ENCODE assay signal across 14 cellular contexts in genomic region chr9:114275246-114275994, GRCh38. TPM values are rescaled to one million over a fixed set of nuclear protein-coding genes. Genes with fewer than 3 reads are reported as not detected.
DNase-seq lines count a peak whose midpoint lies in the region; ATAC-seq and TF ChIP-seq lines count a peak whose summit lies in the region.
"Had no signal": no experiment of that assay in that cellular context is flagged by ENCODE, and none has a peak within 500 bp of the region (broad histone marks: within the 10 kb centered on the region; RNA-seq: fewer than 3 reads in every experiment).

No MANE protein-coding gene starts in this region.

- H3K27ac Mint-ChIP-seq in glutamatergic neuron (ENCODE audit: unreplicated experiment) = no peak overlapping the region
- no peak overlapping the region for H3K27ac Mint-ChIP-seq in activated T-cell treated with anti-CD3 and anti-CD28 coated beads, Interleukin-2, amount 50 U/mL, for 24 hours
- H3K27ac Mint-ChIP-seq: memory B cell had no signal

- no peaks in the 10 kb centered on the region for H3K36me3 ChIP-seq in PC-3 (ENCODE audit: low read depth, low read length)
- no peaks in the 10 kb centered on the region for H3K36me3 ChIP-seq in smooth muscle cell (ENCODE audit: low read depth)
- H3K36me3 ChIP-seq: thyroid gland had no signal

- H2AFZ ChIP-seq in PC-3 (ENCODE audit: low read length) (no peak overlapping the region), smooth muscle cell (ENCODE audit: low read depth) (no peak overlapping the region)

- H3K9me2 ChIP-seq in PC-3 (replicated peaks; ENCODE audit: low read length) = no peaks in the 10 kb centered on the region

- H3K27me3 ChIP-seq in PC-3 (ENCODE audit: low read length) (no peaks in the 10 kb centered on the region), smooth muscle cell (ENCODE audit: low read depth) (no peaks in the 10 kb centered on the region)
- H3K27me3 ChIP-seq: thyroid gland had no signal

- H3K79me2 ChIP-seq in PC-3 (ENCODE audit: low read length) = no peaks in the 10 kb centered on the region
- H3K79me2 ChIP-seq in smooth muscle cell (ENCODE audit: low read depth) = no peaks in the 10 kb centered on the region

- H3K9ac ChIP-seq in PC-3 (ENCODE audit: low read length) = no peak overlapping the region
- no peak overlapping the region for H3K9ac ChIP-seq in smooth muscle cell (ENCODE audit: low read depth)

- H3K27ac ChIP-seq in PC-3 (ENCODE audit: low read length) (no peak overlapping the region), smooth muscle cell (ENCODE audit: low read depth) (peak overlapping the region; percentile 96)
- H3K27ac ChIP-seq: thyroid gland had no signal

- H3F3A ChIP-seq in PC-3 (ENCODE audit: low read length, unreplicated experiment) (no peaks in the 10 kb centered on the region), smooth muscle cell (ENCODE audit: low read depth) (peaks cover 22% of the 10 kb centered on the region)

- intact Hi-C loops in PC-3 (cut with micrococcal nuclease) = loop anchor here (5.0 kb wide), 1 partner anchor 168 kb away; no protein-coding TSS in a partner anchor

- H3K4me2 ChIP-seq in PC-3 (ENCODE audit: low read length) (no peak overlapping the region), smooth muscle cell (no peak overlapping the region)

- H3K4me3 ChIP-seq in PC-3 (ENCODE audit: low read length) = no peak overlapping the region
- no peak overlapping the region for H3K4me3 ChIP-seq in smooth muscle cell
- H3K4me3 ChIP-seq: thyroid gland had no signal

- H4K20me1 ChIP-seq in PC-3 (ENCODE audit: low read length) = no peaks in the 10 kb centered on the region
- H4K20me1 ChIP-seq in smooth muscle cell (ENCODE audit: low read depth) = no peaks in the 10 kb centered on the region

- peak; percentile 58 for DNase-seq in activated effector memory CD4-positive, alpha-beta T cell treated with anti-CD3 and anti-CD28 coated beads, Interleukin-2, amount 50 U/mL, for 16 hours
- no peak for DNase-seq in activated effector memory CD4-positive, alpha-beta T cell treated with Interleukin-2 at 50 U/mL for 16 hours
- DNase-seq in PC-3 = peak; percentile 31
- peak; percentile 8 for DNase-seq in glutamatergic neuron
- DNase-seq in smooth muscle cell (lab: John Stamatoyannopoulos, UW; ENCODE audit: unreplicated experiment) = no peak
- no peak for DNase-seq in AG08396 (ENCODE audit: low spot score)
- no peak for DNase-seq in activated T-cell treated with anti-CD3 and anti-CD28 coated beads, Interleukin-2, amount 50 U/mL, for 24 hours
- DNase-seq in NCI-H1048 (lab: John Stamatoyannopoulos, UW) = no peak
- DNase-seq: hypothalamus, NCI-H526, SIG-M5, thyroid gland had no signal

- H3K9me3 ChIP-seq in PC-3 (ENCODE audit: low read length) (no peaks in the 10 kb centered on the region), smooth muscle cell (replicated peaks; ENCODE audit: low read depth) (no peaks in the 10 kb centered on the region)
- H3K9me3 ChIP-seq: thyroid gland had no signal

- WGBS in smooth muscle cell (ENCODE audit: low lambda C conversion rate) = 73% methylated on average over 15 of the region's 15 CpGs

- H3K27me3 Mint-ChIP-seq in glutamatergic neuron (ENCODE audit: unreplicated experiment) = peaks cover 11% of the 10 kb centered on the region
- H3K27me3 Mint-ChIP-seq in activated T-cell treated with anti-CD3 and anti-CD28 coated beads, Interleukin-2, amount 50 U/mL, for 24 hours = no peaks in the 10 kb centered on the region

- H3K4me1 Mint-ChIP-seq in glutamatergic neuron (ENCODE audit: low read depth, unreplicated experiment) = no peaks in the 10 kb centered on the region
- H3K4me1 Mint-ChIP-seq in activated T-cell treated with anti-CD3 and anti-CD28 coated beads, Interleukin-2, amount 50 U/mL, for 24 hours (ENCODE audit: low read depth) = no peaks in the 10 kb centered on the region
- H3K4me1 Mint-ChIP-seq: memory B cell had no signal

- H3K36me3 Mint-ChIP-seq in glutamatergic neuron (ENCODE audit: unreplicated experiment) = no peaks in the 10 kb centered on the region
- no peaks in the 10 kb centered on the region for H3K36me3 Mint-ChIP-seq in activated T-cell treated with anti-CD3 and anti-CD28 coated beads, Interleukin-2, amount 50 U/mL, for 24 hours (ENCODE audit: low read depth)
- H3K36me3 Mint-ChIP-seq: memory B cell had no signal

- no peak for ATAC-seq in PC-3

- CTCF ChIA-PET in PC-3 (lab: Charles Lee) = no interaction called here

- POLR2A ChIA-PET in PC-3 (lab: Charles Lee; ENCODE audit: unreplicated experiment) = no interaction called here

- H3K4me3 Mint-ChIP-seq in glutamatergic neuron (ENCODE audit: unreplicated experiment) = no peak overlapping the region
- no peak overlapping the region for H3K4me3 Mint-ChIP-seq in activated T-cell treated with anti-CD3 and anti-CD28 coated beads, Interleukin-2, amount 50 U/mL, for 24 hours
- H3K4me3 Mint-ChIP-seq: memory B cell had no signal

- H3K9me3 Mint-ChIP-seq in glutamatergic neuron (ENCODE audit: unreplicated experiment) = peaks cover 2% of the 10 kb centered on the region
- H3K9me3 Mint-ChIP-seq in activated T-cell treated with anti-CD3 and anti-CD28 coated beads, Interleukin-2, amount 50 U/mL, for 24 hours = no peaks in the 10 kb centered on the region

- H3K4me1 ChIP-seq in PC-3 (ENCODE audit: insufficient read depth, low read length) (peaks cover 34% of the 10 kb centered on the region), smooth muscle cell (ENCODE audit: low read depth) (peaks cover 5% of the 10 kb centered on the region)
- H3K4me1 ChIP-seq: thyroid gland had no signal

- no peak for TF ChIP-seq CTCF in PC-3 (conservative IDR thresholded peaks at IDR 0.05; ENCODE audit: low read depth, low read length)
- no peak for TF ChIP-seq CTCF in glutamatergic neuron (IDR thresholded peaks at IDR 0.05; ENCODE audit: partially characterized antibody, unreplicated experiment)
- TF ChIP-seq CTCF in smooth muscle cell (IDR thresholded peaks at IDR 0.05; ENCODE audit: borderline replicate concordance, insufficient read depth, poor library complexity, severe bottlenecking) = no peak

- no TSS peak for BruUV-seq in PC-3 (replicated peaks; lab: Mats Ljungman, UMichigan)

RNA-seq across cellular contexts. Expression of gene ORM1, which starts 47.5 kb away (rescaled TPM):
- total RNA-seq in PC-3 (2014; rRNA removed) = not detected in 2 replicates
- not detected for total RNA-seq in glutamatergic neuron (ENCODE audit: unreplicated experiment)
- not detected in 2 replicates for total RNA-seq in smooth muscle cell
- polyA plus RNA-seq in smooth muscle cell = 0.46 and 0.74 TPM in 2 replicates
- total RNA-seq: endothelial cell of umbilical vein, thyroid gland had no signal
- polyA plus RNA-seq: endothelial cell of umbilical vein had no signal

RNA-seq across cellular contexts. Expression of gene ORM2, which starts 54.2 kb away (rescaled TPM):
- total RNA-seq in PC-3 (2014; rRNA removed) (not detected in 2 replicates), glutamatergic neuron (ENCODE audit: unreplicated experiment) (not detected), smooth muscle cell (0.27 TPM in 1 of 2 replicates, not detected in the other)
- polyA plus RNA-seq in smooth muscle cell = not detected in 2 replicates
- total RNA-seq: endothelial cell of umbilical vein, thyroid gland had no signal
- polyA plus RNA-seq: endothelial cell of umbilical vein had no signal

Comparison
In these comparisons a context has a peak if more than half of its experiments do, and no peak if none do; other contexts are left out.
1. DNase-seq: peak in activated effector memory CD4-positive, alpha-beta T cell treated with anti-CD3 and anti-CD28 coated beads, Interleukin-2, amount 50 U/mL, for 16 hours (single experiment), PC-3 (single experiment) and glutamatergic neuron (single experiment); none in activated effector memory CD4-positive, alpha-beta T cell treated with Interleukin-2 at 50 U/mL for 16 hours (single experiment), smooth muscle cell (single experiment), AG08396 (single experiment), activated T-cell treated with anti-CD3 and anti-CD28 coated beads, Interleukin-2, amount 50 U/mL, for 24 hours (single experiment) and NCI-H1048 (single experiment).